20 cellular contexts compared by ENCODE assay signal in the genomic region with DNA sequence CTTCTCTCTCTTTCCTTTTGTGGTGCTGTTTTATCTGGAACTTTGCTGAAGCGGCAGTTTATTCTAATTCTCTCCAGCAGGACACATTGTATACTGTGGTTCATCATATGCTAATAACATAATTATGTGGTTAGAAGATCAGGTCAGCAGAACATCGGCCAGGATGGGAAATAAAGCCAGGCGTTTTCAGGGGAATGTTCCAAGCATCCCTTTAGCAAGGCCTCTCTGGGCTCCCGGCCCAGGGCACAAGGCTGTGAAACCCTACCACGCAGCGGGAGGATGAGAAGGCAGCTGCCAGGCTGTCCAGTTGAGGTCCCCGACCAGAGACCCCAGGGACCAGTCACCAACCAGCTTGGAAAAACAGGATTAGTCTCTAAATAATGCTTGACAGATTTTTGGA.
A peak's percentile ranks its signal among the peaks of the same experiment; 100 is the strongest.
DNase-seq lines count a peak whose midpoint lies in the region; ATAC-seq and TF ChIP-seq lines count a peak whose summit lies in the region.
"Had no signal": no experiment of that assay in that cellular context is flagged by ENCODE, and none has a peak within 500 bp of the region (broad histone marks: within the 10 kb centered on the region; RNA-seq: fewer than 3 reads in every experiment).

No MANE protein-coding gene starts in this region.

- TF ChIP-seq POLR2A in esophagus squamous epithelium (IDR thresholded peaks at IDR 0.05) (no peak), stomach (IDR thresholded peaks at IDR 0.05) (no peak)

- DNase-seq in ascending aorta (ENCODE audit: low spot score in 2 of 2) (peak in 1 of 2 donors; percentile 67), esophagus squamous epithelium (lab: John Stamatoyannopoulos, UW) (no peak), lower lobe of right lung (no peak), stomach (no peak)
- DNase-seq in activated CD4-positive, CD25-positive, alpha-beta regulatory T cell (lab: John Stamatoyannopoulos, UW), result no peak
- no peak for DNase-seq in effector CD8-positive, alpha-beta T cell (lab: John Stamatoyannopoulos, UW)
- no peak for DNase-seq in central memory CD4-positive, alpha-beta T cell
- DNase-seq: ACHN; activated CD4-positive, alpha-beta T cell treated with anti-CD3 and anti-CD28 coated beads, Interleukin-2, amount 10 ng/mL, durations not matched to agents 24 days and 14 days; cortex of kidney; EL; MM.1S; NCI-H1417 treated with DMSO at 0.1 percent for 48 hours; NCI-H524; NK-92 treated with Interleukin-12 subunit alpha and Interleukin-12 subunit beta, amount 100 ng/mL, for 24 hours; SJCRH30; T-cell had no signal

- H3K27me3 ChIP-seq in ascending aorta (no peaks in the 10 kb centered on the region), esophagus squamous epithelium (no peaks in the 10 kb centered on the region), lower lobe of right lung (ENCODE audit: low read depth) (no peaks in the 10 kb centered on the region), stomach (no peaks in the 10 kb centered on the region)
- H3K27me3 ChIP-seq: BLaER1 treated with 17β-estradiol and CSF1 and Interleukin-3, amounts not matched to agents 10 nM and 100 nM had no signal

- intact Hi-C loops in ascending aorta (cut with DNase I), result no loop called here
- intact Hi-C loops in esophagus squamous epithelium (cut with DNase I), result no loop called here
- intact Hi-C loops in lower lobe of right lung (cut with DNase I), result no loop called here
- intact Hi-C loops in stomach (cut with DNase I; ENCODE audit: low total_unique reads), result no loop called here

- H3K4me3 ChIP-seq in ascending aorta (no peak overlapping the region), esophagus squamous epithelium (no peak overlapping the region), lower lobe of right lung (no peak overlapping the region), stomach (no peak overlapping the region)
- H3K4me3 ChIP-seq: BLaER1 treated with 17β-estradiol and CSF1 and Interleukin-3, amounts not matched to agents 10 nM and 100 nM; HAP-1; SJCRH30 had no signal

- TF ChIP-seq CTCF in ascending aorta (IDR thresholded peaks at IDR 0.05), result no peak
- peak in 1 of 6 experiments; percentile 6 for TF ChIP-seq CTCF in esophagus squamous epithelium (IDR thresholded peaks at IDR 0.05)
- TF ChIP-seq CTCF in lower lobe of right lung (IDR thresholded peaks at IDR 0.05), result no peak
- TF ChIP-seq CTCF in stomach (IDR thresholded peaks at IDR 0.05), result no peak

- WGBS in esophagus squamous epithelium, 2 donors, result 35 to 36% methylated on average over 4 to 6 of the region's 7 CpGs
- WGBS in stomach, 5 donors, result 49 to 80% (median 66%) methylated on average over 6 to 7 of the region's 7 CpGs

- H3K36me3 ChIP-seq in ascending aorta, result no peaks in the 10 kb centered on the region
- no peaks in the 10 kb centered on the region for H3K36me3 ChIP-seq in esophagus squamous epithelium
- no peaks in the 10 kb centered on the region for H3K36me3 ChIP-seq in lower lobe of right lung
- no peaks in the 10 kb centered on the region for H3K36me3 ChIP-seq in stomach
- H3K36me3 ChIP-seq: BLaER1 treated with 17β-estradiol and CSF1 and Interleukin-3, amounts not matched to agents 10 nM and 100 nM; HAP-1; SJCRH30 had no signal

- no peaks in the 10 kb centered on the region for H3K9me3 ChIP-seq in ascending aorta
- no peaks in the 10 kb centered on the region for H3K9me3 ChIP-seq in esophagus squamous epithelium
- no peaks in the 10 kb centered on the region for H3K9me3 ChIP-seq in lower lobe of right lung
- H3K9me3 ChIP-seq in stomach, result no peaks in the 10 kb centered on the region
- H3K9me3 ChIP-seq: BLaER1 treated with 17β-estradiol and CSF1 and Interleukin-3, amounts not matched to agents 10 nM and 100 nM; HAP-1; SJCRH30 had no signal

- peak in 1 of 2 donors; percentile 57 for ATAC-seq in lower lobe of right lung
- no peak for ATAC-seq in HG03045 (IDR thresholded peaks at IDR 0.05; ENCODE audit: unreplicated experiment)
- ATAC-seq: T-cell had no signal

- H3K4me1 ChIP-seq in ascending aorta, result peaks cover 0 to 5% of the 10 kb centered on the region in 2 donors
- H3K4me1 ChIP-seq in esophagus squamous epithelium, result peaks cover 0 to 6% (median 0%) of the 10 kb centered on the region in 3 donors
- H3K4me1 ChIP-seq in lower lobe of right lung, result no peaks in the 10 kb centered on the region
- H3K4me1 ChIP-seq in stomach, result no peaks in the 10 kb centered on the region
- H3K4me1 ChIP-seq: BLaER1 treated with 17β-estradiol and CSF1 and Interleukin-3, amounts not matched to agents 10 nM and 100 nM; HAP-1; SJCRH30 had no signal

- peak overlapping the region; percentile 32 to 42 for H3K27ac ChIP-seq in ascending aorta
- peak overlapping the region in 3 of 4 donors; percentile 47 to 80 (median 62) for H3K27ac ChIP-seq in esophagus squamous epithelium
- peak overlapping the region; percentile 36 for H3K27ac ChIP-seq in lower lobe of right lung
- H3K27ac ChIP-seq in stomach, result peak overlapping the region; percentile 20 to 70 (median 49)
- H3K27ac ChIP-seq: BLaER1 treated with 17β-estradiol and CSF1 and Interleukin-3, amounts not matched to agents 10 nM and 100 nM; SJCRH30 had no signal

- TF ChIP-seq EP300 in stomach (IDR thresholded peaks at IDR 0.05), result no peak
